ENCODE assay signal across 20 cellular contexts in genomic region chr14:104700224-104700623, GRCh38. TPM values are rescaled to one million over a fixed set of nuclear protein-coding genes. Genes with fewer than 3 reads are reported as not detected.
DNase-seq lines count a peak whose midpoint lies in the region; ATAC-seq, FAIRE-seq and TF ChIP-seq lines count a peak whose summit lies in the region.
"Had no signal": no experiment of that assay in that cellular context is flagged by ENCODE, and none has a peak within 500 bp of the region (broad histone marks: within the 10 kb centered on the region; RNA-seq: fewer than 3 reads in every experiment).

No MANE protein-coding gene starts in this region.

- ATAC-seq in GM23338, result peak; percentile 31
- no peak for ATAC-seq in psoas muscle
- ATAC-seq in pancreas, result no peak

- peaks cover 12% of the 10 kb centered on the region; the same call in 1 of the 2 replicates for H3K4me1 ChIP-seq in GM23338 (ENCODE audit: insufficient read depth)
- no peaks in the 10 kb centered on the region for H3K4me1 ChIP-seq in endodermal cell (ENCODE audit: control insufficient read depth, insufficient read depth, low read length)
- peaks cover 10% of the 10 kb centered on the region for H3K4me1 ChIP-seq in psoas muscle
- no peaks in the 10 kb centered on the region for H3K4me1 ChIP-seq in pancreas

- intact Hi-C loops in psoas muscle (cut with DNase I), result no loop called here
- intact Hi-C loops in pancreas (cut with DNase I), result loop anchor here in 1 of 3 donors (10.0 kb wide), 1 partner anchor 45 kb away; no protein-coding TSS in a partner anchor

- H3K27ac ChIP-seq in GM23338 (ENCODE audit: low read depth) (no peak overlapping the region), endodermal cell (ENCODE audit: low read depth, low read length) (no peak overlapping the region), psoas muscle (peak overlapping the region; percentile 41), pancreas (no peak overlapping the region)
- H3K27ac ChIP-seq: ovary had no signal

- H3K27me3 Mint-ChIP-seq in GM23338 (ENCODE audit: insufficient read depth, low read depth, poor library complexity) (peaks cover 7% of the 10 kb centered on the region), IgD-negative memory B cell (no peaks in the 10 kb centered on the region), endodermal cell (ENCODE audit: insufficient read depth) (no peaks in the 10 kb centered on the region)
- H3K27me3 Mint-ChIP-seq: activated naive CD4-positive, alpha-beta T cell treated with anti-CD3 and anti-CD28 coated beads, Interleukin-2, amount 10 ng/mL, durations not matched to agents 7 days and 5 days; brain had no signal

- peaks cover 30% of the 10 kb centered on the region for H3K36me3 Mint-ChIP-seq in GM23338 (ENCODE audit: low read depth)
- H3K36me3 Mint-ChIP-seq in IgD-negative memory B cell, result no peaks in the 10 kb centered on the region
- peaks cover 42% of the 10 kb centered on the region for H3K36me3 Mint-ChIP-seq in endodermal cell (ENCODE audit: low read depth)
- H3K36me3 Mint-ChIP-seq: immature natural killer cell had no signal

- H2AFZ ChIP-seq in GM23338, result no peak overlapping the region

- no peaks in the 10 kb centered on the region for H3K79me2 ChIP-seq in GM23338 (replicated peaks; ENCODE audit: insufficient read depth)

- H3K27ac Mint-ChIP-seq in GM23338 (peak overlapping the region; percentile 78; the same call in 1 of the 2 replicates), IgD-negative memory B cell (peak overlapping the region; percentile 58 to 67 (median 62)), endodermal cell (peak overlapping the region; percentile 64)
- H3K27ac Mint-ChIP-seq: activated naive CD4-positive, alpha-beta T cell treated with anti-CD3 and anti-CD28 coated beads, Interleukin-2, amount 10 ng/mL, durations not matched to agents 7 days and 5 days; H9; immature natural killer cell had no signal

- TF ChIP-seq CTCF in GM23338 (conservative IDR thresholded peaks at IDR 0.05; ENCODE audit: low read depth in 2 of 2) (no peak), endodermal cell (conservative IDR thresholded peaks at IDR 0.05) (no peak), psoas muscle (IDR thresholded peaks at IDR 0.05) (no peak), pancreas (IDR thresholded peaks at IDR 0.05) (no peak)

- 0 out of 2 replicates have a peak, but pooled peaks cover 2% of the 10 kb centered on the region for H3F3A ChIP-seq in GM23338 (replicated peaks; ENCODE audit: low read depth)

- H3K9me3 Mint-ChIP-seq in GM23338 (peaks cover 16% of the 10 kb centered on the region), IgD-negative memory B cell (no peaks in the 10 kb centered on the region), endodermal cell (peaks cover 11% of the 10 kb centered on the region)
- H3K9me3 Mint-ChIP-seq: activated naive CD4-positive, alpha-beta T cell treated with anti-CD3 and anti-CD28 coated beads, Interleukin-2, amount 10 ng/mL, durations not matched to agents 7 days and 5 days; immature natural killer cell had no signal

- WGBS in endodermal cell (ENCODE audit: insufficient coverage in 1 of 2, insufficient read length in 1 of 2), 2 experiments, result 79 to 82% methylated on average over 10 to 13 of the region's 13 CpGs
- 77 to 85% (median 80%) methylated on average over 13 of the region's 13 CpGs for WGBS in psoas muscle, 3 donors
- WGBS in pancreas, 2 donors, result 82 to 84% methylated on average over 13 of the region's 13 CpGs

- H3K9me3 ChIP-seq in endodermal cell (ENCODE audit: control insufficient read depth, low read length) (peaks cover 12% of the 10 kb centered on the region), psoas muscle (no peaks in the 10 kb centered on the region), pancreas (no peaks in the 10 kb centered on the region)
- H3K9me3 ChIP-seq: ovary had no signal

- H3K4me1 Mint-ChIP-seq in GM23338 (peaks cover 19% of the 10 kb centered on the region), IgD-negative memory B cell (peaks cover 6 to 8% (median 8%) of the 10 kb centered on the region in 3 donors), endodermal cell (peaks cover 7% of the 10 kb centered on the region)

- no peaks in the 10 kb centered on the region for H3K9me2 ChIP-seq in GM23338 (ENCODE audit: insufficient read depth)

- FAIRE-seq in pancreas (lab: Jason Lieb, UNC), result no peak
- FAIRE-seq: GM19239 had no signal

- H3K9ac ChIP-seq in endodermal cell (ENCODE audit: extremely low read depth, low read length, poor library complexity, severe bottlenecking), result no peak overlapping the region

- DNase-seq in GM23338 (ENCODE audit: low spot score) (no peak), endodermal cell (peak; percentile 66), psoas muscle (no peak), pancreas (no peak), GM19238 (ENCODE audit: insufficient read length, low spot score) (no peak), NCI-H2227 (lab: John Stamatoyannopoulos, UW; ENCODE audit: unreplicated experiment) (no peak), NCI-H1417 (lab: John Stamatoyannopoulos, UW) (no peak)
- DNase-seq: activated CD4-positive, alpha-beta T cell treated with anti-CD3 and anti-CD28 coated beads, Interleukin-2, amount 50 U/mL, for 48 hours; activated naive CD4-positive, alpha-beta T cell treated with anti-CD3 and anti-CD28 coated beads, Interleukin-2, amount 10 ng/mL, durations not matched to agents 7 days and 5 days; Calu3; H9; immature natural killer cell; Kasumi-1; NCI-H1105 treated with DMSO at 0.1 percent for 48 hours; NCI-H226; ovary; stimulated activated CD4-positive, alpha-beta T cell treated with anti-CD3 and anti-CD28 coated beads, Interleukin-4, amount 100 ng/mL, for 1 hour had no signal

- H3K4me3 Mint-ChIP-seq in GM23338, result no peak overlapping the region
- H3K4me3 Mint-ChIP-seq in IgD-negative memory B cell, result no peak overlapping the region
- no peak overlapping the region for H3K4me3 Mint-ChIP-seq in endodermal cell
- H3K4me3 Mint-ChIP-seq: activated naive CD4-positive, alpha-beta T cell treated with anti-CD3 and anti-CD28 coated beads, Interleukin-2, amount 10 ng/mL, durations not matched to agents 7 days and 5 days; brain; H9; immature natural killer cell had no signal

- H3K27me3 ChIP-seq in GM23338 (ENCODE audit: insufficient read depth), result no peaks in the 10 kb centered on the region
- no peaks in the 10 kb centered on the region for H3K27me3 ChIP-seq in endodermal cell (ENCODE audit: control insufficient read depth, insufficient read depth, low read length, poor library complexity, severe bottlenecking)
- H3K27me3 ChIP-seq in psoas muscle (ENCODE audit: insufficient read depth in 3 of 3, low read length in 2 of 3), result no peaks in the 10 kb centered on the region
- H3K27me3 ChIP-seq in pancreas, result no peaks in the 10 kb centered on the region
- H3K27me3 ChIP-seq: ovary had no signal

- H3K4me2 ChIP-seq in GM23338, result peak overlapping the region; percentile 32

- H4K20me1 ChIP-seq in GM23338 (replicated peaks; ENCODE audit: insufficient read depth), result peaks cover 3% of the 10 kb centered on the region; the same call in 1 of the 2 replicates

- H3K4me3 ChIP-seq in GM23338 (no peak overlapping the region), endodermal cell (ENCODE audit: low read length) (no peak overlapping the region), psoas muscle (peak overlapping the region; percentile 5), pancreas (no peak overlapping the region)
- H3K4me3 ChIP-seq: ovary had no signal

- H3K36me3 ChIP-seq in GM23338 (ENCODE audit: insufficient read depth), result peaks cover 12% of the 10 kb centered on the region; the same call in 1 of the 2 replicates
- H3K36me3 ChIP-seq in endodermal cell (ENCODE audit: control insufficient read depth, insufficient read depth, low read length), result peaks cover 31% of the 10 kb centered on the region
- peaks cover 0 to 27% of the 10 kb centered on the region in 2 donors for H3K36me3 ChIP-seq in psoas muscle (ENCODE audit: insufficient read depth in 1 of 2, low read depth in 1 of 2)
- H3K36me3 ChIP-seq in pancreas, result peaks cover 0 to 7% (median 2%) of the 10 kb centered on the region in 3 donors
- H3K36me3 ChIP-seq: ovary had no signal

TF ChIP-seq in GM23338, 12 proteins besides CTCF, POLR2A, EP300 and RAD21:
- TF ChIP-seq ZNF331 (CRISPR knock-in tag; IDR thresholded peaks at IDR 0.05; ENCODE audit: low read depth), result no peak
- no peak for TF ChIP-seq EZH2phosphoT487 (IDR thresholded peaks at IDR 0.05; ENCODE audit: unreplicated experiment)
- TF ChIP-seq EZH2 (IDR thresholded peaks at IDR 0.05; ENCODE audit: low read depth, unreplicated experiment), result no peak
- TF ChIP-seq JUNB (IDR thresholded peaks at IDR 0.05; ENCODE audit: unreplicated experiment), result no peak

RNA-seq across cellular contexts. Expression of gene INF2, which starts 10.8 kb away (rescaled TPM):
- 52.4 and 75.5 TPM in 2 replicates for total RNA-seq in GM23338 (2014; rRNA removed; shearing (Covaris generic))
- polyA plus RNA-seq in GM23338 (2016; fragmentation: Nextera tagmentation; extraction: Ambion mirVana) (36.7 and 37.2 TPM in 2 replicates), IgD-negative memory B cell (10.8 TPM), psoas muscle (10 to 100 TPM; 12.0 to 29.1 (median 12.8) TPM), pancreas (10 to 100 TPM; 79.5 to 80.8 TPM)
- total RNA-seq in endodermal cell (100 to 1,000 TPM in 1 of 2 donors, 10 to 100 TPM in 1; 99.7 to 114 TPM), psoas muscle (10 to 100 TPM; 16.4 to 26.3 (median 23.4) TPM), pancreas (10 to 100 TPM; 20.4 to 41.1 (median 23.0) TPM)
- polyA plus RNA-seq in endodermal cell (2013, experiment 1 of 2), result 35.2 TPM
- polyA plus RNA-seq in endodermal cell (2013, experiment 2 of 2), result 35.8 TPM

RNA-seq across cellular contexts. Expression of gene ADSS1, which starts 23.8 kb away (rescaled TPM):
- total RNA-seq in GM23338 (2014; rRNA removed; shearing (Covaris generic)), result 4.3 and 11.6 TPM in 2 replicates
- polyA plus RNA-seq in GM23338 (2016; fragmentation: Nextera tagmentation; extraction: Ambion mirVana), result 9.5 and 12.4 TPM in 2 replicates
- not detected for polyA plus RNA-seq in IgD-negative memory B cell
- 10 to 100 TPM; 15.8 to 31.0 TPM for total RNA-seq in endodermal cell
- polyA plus RNA-seq in endodermal cell (2013, experiment 1 of 2), result 16.1 TPM
- polyA plus RNA-seq in endodermal cell (2013, experiment 2 of 2), result 14.1 TPM
- 100 to 1,000 TPM; 201 to 359 (median 278) TPM for total RNA-seq in psoas muscle
- 100 to 1,000 TPM; 187 to 394 (median 300) TPM for polyA plus RNA-seq in psoas muscle
- 1 to 10 TPM; 3.5 to 6.4 (median 5.0) TPM for total RNA-seq in pancreas
- 1 to 10 TPM; 6.7 to 6.8 TPM for polyA plus RNA-seq in pancreas

RNA-seq across cellular contexts. Expression of gene SIVA1, which starts 52.7 kb away (rescaled TPM):
- 381 and 392 TPM in 2 replicates for total RNA-seq in GM23338 (2014; rRNA removed; shearing (Covaris generic))
- polyA plus RNA-seq in GM23338 (2016; fragmentation: Nextera tagmentation; extraction: Ambion mirVana) (215 and 225 TPM in 2 replicates), IgD-negative memory B cell (195 TPM), psoas muscle (100 to 1,000 TPM; 147 to 233 (median 233) TPM), pancreas (100 to 1,000 TPM in 1 of 2 donors, 10 to 100 TPM in 1; 76.3 to 136 TPM)
- total RNA-seq in endodermal cell (10 to 100 TPM; 82.5 to 87.3 TPM), psoas muscle (100 to 1,000 TPM in 1 of 4 donors, 10 to 100 TPM in 3; 55.8 to 105 (median 84.5) TPM), pancreas (10 to 100 TPM; 29.1 to 54.6 (median 38.8) TPM)
- polyA plus RNA-seq in endodermal cell (2013, experiment 1 of 2), result 89.7 TPM
- polyA plus RNA-seq in endodermal cell (2013, experiment 2 of 2), result 92.2 TPM

Comparison
In these comparisons a context has a peak if more than half of its experiments do, and no peak if none do; other contexts are left out.
1. RNA of gene ADSS1, which starts 23.8 kb away (total RNA-seq): 201 to 359 TPM in psoas muscle; 15.8 to 31.0 TPM in endodermal cell, 4.3 to 11.6 TPM in GM23338 and 3.5 to 6.4 TPM in pancreas; every median in the first group is over 4 times any median in the second.
2. Peak in every context shown above with its lines, with median percentiles within 50 percentile points of each other: H3K27ac Mint-ChIP-seq.